18 cellular contexts compared by ENCODE assay signal in genomic region chr17:46009681-46010596, GRCh38. TPM values are rescaled to one million over a fixed set of nuclear protein-coding genes. Genes with fewer than 3 reads are reported as not detected.
A peak's percentile ranks its signal among the peaks of the same experiment; 100 is the strongest.
DNase-seq lines count a peak whose midpoint lies in the region; ATAC-seq lines count a peak whose summit lies in the region.
"Had no signal": no experiment of that assay in that cellular context is flagged by ENCODE, and none has a peak within 500 bp of the region (broad histone marks: within the 10 kb centered on the region; RNA-seq: fewer than 3 reads in every experiment).

No MANE protein-coding gene starts in this region.

- peak; percentile 83 for DNase-seq in AG20443 (ENCODE audit: low spot score)
- peak; percentile 80 for DNase-seq in HT1080 (ENCODE audit: low read depth)
- DNase-seq in T1000 (lab: John Stamatoyannopoulos, UW) = peak; percentile 83
- DNase-seq in inferior parietal cortex (ENCODE audit: extremely low spot score) = peak; percentile 36
- DNase-seq in activated T-cell treated with anti-CD3 and anti-CD28 coated beads, Interleukin-2, amount 50 U/mL, for 48 hours = no peak
- DNase-seq in HUDEP-2 (lab: John Stamatoyannopoulos, UW; ENCODE audit: unreplicated experiment in 76 of 76) = no peak
- DNase-seq: activated CD4-positive, alpha-beta T cell treated with anti-CD3 and anti-CD28 coated beads for 36 hours; activated naive CD4-positive, alpha-beta T cell treated with Interleukin-2 at 50 U/mL for 16 hours; erythroblast; NCI-H1436; nephron progenitor cell; stimulated activated naive CD8-positive, alpha-beta T cell treated with anti-CD3 and anti-CD28 coated beads, Interleukin-15, Interleukin-2, amounts not matched to agents 100 U/mL and 50 U/mL, for 24 hours; upper lobe of right lung had no signal

- ATAC-seq in GM18868 (IDR thresholded peaks at IDR 0.05; ENCODE audit: unreplicated experiment) = no peak
- ATAC-seq in HG02938 (IDR thresholded peaks at IDR 0.05; ENCODE audit: unreplicated experiment) = no peak
- ATAC-seq: activated CD4-positive, alpha-beta T cell treated with anti-CD3 and anti-CD28 coated beads for 36 hours; heart left ventricle; stimulated activated naive CD8-positive, alpha-beta T cell treated with anti-CD3 and anti-CD28 coated beads, Interleukin-15, Interleukin-2, amounts not matched to agents 100 U/mL and 50 U/mL, for 24 hours; upper lobe of right lung had no signal

RNA-seq across cellular contexts. Expression of gene STH, which starts 10.9 kb away (rescaled TPM):
- total RNA-seq in HT1080 (2014; rRNA removed; shearing (Covaris generic)) = not detected in 2 replicates
- polyA plus RNA-seq in HT1080 (2015; cell fraction: cytosol; rRNA removed) = not detected in 2 replicates
- polyA plus RNA-seq in HT1080 (2015; cell fraction: nucleus; rRNA removed) = not detected in 2 replicates
- total RNA-seq: activated CD4-positive, alpha-beta T cell treated with anti-CD3 and anti-CD28 coated beads for 36 hours; aorta; kidney epithelial cell; upper lobe of right lung had no signal
- polyA plus RNA-seq: aorta had no signal

Comparison
In these comparisons a context has a peak if more than half of its experiments do, and no peak if none do; other contexts are left out.
1. DNase-seq: peak in AG20443 (single experiment), HT1080 (single experiment), T1000 (single experiment) and inferior parietal cortex (single experiment); none in activated T-cell treated with anti-CD3 and anti-CD28 coated beads, Interleukin-2, amount 50 U/mL, for 48 hours (0 of 2) and HUDEP-2 (0 of 76).